21 cellular contexts compared by ENCODE assay signal in genomic region chr10:120689766-120690539, GRCh38.
DNase-seq lines count a peak whose midpoint lies in the region; ATAC-seq, FAIRE-seq and TF ChIP-seq lines count a peak whose summit lies in the region.
"Had no signal": no experiment of that assay in that cellular context is flagged by ENCODE, and none has a peak within 500 bp of the region (broad histone marks: within the 10 kb centered on the region; RNA-seq: fewer than 3 reads in every experiment).

No MANE protein-coding gene starts in this region.

- no peak overlapping the region for H2AFZ ChIP-seq in astrocyte (ENCODE audit: low read depth, low read length)

- H3K36me3 Mint-ChIP-seq in astrocyte (ENCODE audit: low read depth, unreplicated experiment): no peaks in the 10 kb centered on the region
- no peaks in the 10 kb centered on the region for H3K36me3 Mint-ChIP-seq in activated CD4-positive, alpha-beta T cell treated with anti-CD3 and anti-CD28 coated beads for 36 hours (ENCODE audit: low read depth)
- H3K36me3 Mint-ChIP-seq: CD4-positive, CD25-positive, alpha-beta regulatory T cell had no signal

- H3K9ac ChIP-seq in astrocyte (ENCODE audit: low read length): no peak overlapping the region
- H3K9ac ChIP-seq: SK-N-SH had no signal

- intact Hi-C loops in activated CD4-positive, alpha-beta T cell treated with anti-CD3 and anti-CD28 coated beads for 36 hours (cut with DNase I, micrococcal nuclease): no loop called here

- no peak overlapping the region for H3K4me3 ChIP-seq in astrocyte (ENCODE audit: insufficient read depth, low read depth, low read length)

- FAIRE-seq in astrocyte (lab: Jason Lieb, UNC): no peak
- FAIRE-seq: GM12892, GM18507 had no signal

- H3K27ac ChIP-seq in astrocyte (ENCODE audit: low read depth, low read length): no peak overlapping the region

- no peaks in the 10 kb centered on the region for H3K27me3 ChIP-seq in astrocyte (ENCODE audit: insufficient read depth, low read length)
- H3K27me3 ChIP-seq: BE2C had no signal

- no peaks in the 10 kb centered on the region for H3K36me3 ChIP-seq in astrocyte (ENCODE audit: insufficient read depth, low read length)
- H3K36me3 ChIP-seq: BE2C had no signal

- DNase-seq in GM04503 (ENCODE audit: low read depth): peak; percentile 14
- peak; percentile 3 for DNase-seq in astrocyte (ENCODE audit: low read depth)
- DNase-seq in medulla oblongata (ENCODE audit: extremely low spot score): peak; percentile 56
- DNase-seq in activated CD4-positive, alpha-beta T cell treated with anti-CD3 and anti-CD28 coated beads for 36 hours: no peak
- no peak for DNase-seq in NCI-H1417 (lab: John Stamatoyannopoulos, UW)
- DNase-seq in stimulated activated naive CD4-positive, alpha-beta T cell treated with Interleukin-2 at 50 U/mL for 16 hours (lab: John Stamatoyannopoulos, UW): no peak
- DNase-seq: BE2C; Caco-2; CD4-positive, CD25-positive, alpha-beta regulatory T cell; GOT3; KBM-7; NCI-H1105 treated with DMSO at 0.1 percent for 48 hours; NCI-H1694 treated with DMSO at 0.1 percent for 48 hours; NCI-H774; OCI-M1; RPMI8226; SHP77 treated with DMSO at 0.1 percent for 48 hours; SK-N-SH had no signal

- no peaks in the 10 kb centered on the region for H3K79me2 ChIP-seq in astrocyte (ENCODE audit: insufficient read depth, low read length)

- no peak overlapping the region for H3K4me3 Mint-ChIP-seq in astrocyte (ENCODE audit: unreplicated experiment)
- H3K4me3 Mint-ChIP-seq in activated CD4-positive, alpha-beta T cell treated with anti-CD3 and anti-CD28 coated beads for 36 hours: no peak overlapping the region

- peaks cover 11% of the 10 kb centered on the region for H3K9me3 Mint-ChIP-seq in astrocyte (ENCODE audit: unreplicated experiment)
- no peaks in the 10 kb centered on the region for H3K9me3 Mint-ChIP-seq in activated CD4-positive, alpha-beta T cell treated with anti-CD3 and anti-CD28 coated beads for 36 hours (ENCODE audit: low read depth)

- H3K4me2 ChIP-seq in astrocyte (ENCODE audit: low read length): no peak overlapping the region
- H3K4me2 ChIP-seq: SK-N-SH had no signal

- H3K9me3 ChIP-seq in astrocyte (ENCODE audit: insufficient read depth, low read depth, low read length): peaks cover 4% of the 10 kb centered on the region
- H3K9me3 ChIP-seq: BE2C, Caco-2, SK-N-SH had no signal

- H3K27ac Mint-ChIP-seq in astrocyte (ENCODE audit: unreplicated experiment): no peak overlapping the region
- no peak overlapping the region for H3K27ac Mint-ChIP-seq in activated CD4-positive, alpha-beta T cell treated with anti-CD3 and anti-CD28 coated beads for 36 hours
- H3K27ac Mint-ChIP-seq: CD4-positive, CD25-positive, alpha-beta regulatory T cell had no signal

- no peak for ATAC-seq in activated CD4-positive, alpha-beta T cell treated with anti-CD3 and anti-CD28 coated beads for 36 hours
- no peak for ATAC-seq in GM21737 (IDR thresholded peaks at IDR 0.05; ENCODE audit: unreplicated experiment)

- no peaks in the 10 kb centered on the region for H3K4me1 ChIP-seq in astrocyte (ENCODE audit: insufficient read depth, low read length)
- H3K4me1 ChIP-seq: BE2C, Caco-2 had no signal

- no peaks in the 10 kb centered on the region for H4K20me1 ChIP-seq in astrocyte (ENCODE audit: insufficient read depth, low read length)

- CTCF ChIA-PET in activated CD4-positive, alpha-beta T cell treated with anti-CD3 and anti-CD28 coated beads for 36 hours (lab: Charles Lee): no interaction called here

- no peak for TF ChIP-seq CTCF in astrocyte (IDR thresholded peaks at IDR 0.05; ENCODE audit: insufficient read depth, low read depth, low read length)

- peaks cover 9% of the 10 kb centered on the region for H3K4me1 Mint-ChIP-seq in astrocyte (ENCODE audit: low read depth, unreplicated experiment)
- H3K4me1 Mint-ChIP-seq in activated CD4-positive, alpha-beta T cell treated with anti-CD3 and anti-CD28 coated beads for 36 hours: peaks cover 2% of the 10 kb centered on the region

- POLR2A ChIA-PET in activated CD4-positive, alpha-beta T cell treated with anti-CD3 and anti-CD28 coated beads for 36 hours (lab: Charles Lee): no interaction called here

- peaks cover 4% of the 10 kb centered on the region for H3K27me3 Mint-ChIP-seq in astrocyte (ENCODE audit: low read depth, unreplicated experiment)
- H3K27me3 Mint-ChIP-seq in activated CD4-positive, alpha-beta T cell treated with anti-CD3 and anti-CD28 coated beads for 36 hours: no peaks in the 10 kb centered on the region
- H3K27me3 Mint-ChIP-seq: CD4-positive, CD25-positive, alpha-beta regulatory T cell had no signal

Comparison
In these comparisons a context has a peak if more than half of its experiments do, and no peak if none do; other contexts are left out.
1. DNase-seq: peak in GM04503 (single experiment), astrocyte (single experiment) and medulla oblongata (single experiment); none in activated CD4-positive, alpha-beta T cell treated with anti-CD3 and anti-CD28 coated beads for 36 hours (single experiment), NCI-H1417 (0 of 3) and stimulated activated naive CD4-positive, alpha-beta T cell treated with Interleukin-2 at 50 U/mL for 16 hours (single experiment).